ENCODE assay signal across 10 cellular contexts in the genomic region with DNA sequence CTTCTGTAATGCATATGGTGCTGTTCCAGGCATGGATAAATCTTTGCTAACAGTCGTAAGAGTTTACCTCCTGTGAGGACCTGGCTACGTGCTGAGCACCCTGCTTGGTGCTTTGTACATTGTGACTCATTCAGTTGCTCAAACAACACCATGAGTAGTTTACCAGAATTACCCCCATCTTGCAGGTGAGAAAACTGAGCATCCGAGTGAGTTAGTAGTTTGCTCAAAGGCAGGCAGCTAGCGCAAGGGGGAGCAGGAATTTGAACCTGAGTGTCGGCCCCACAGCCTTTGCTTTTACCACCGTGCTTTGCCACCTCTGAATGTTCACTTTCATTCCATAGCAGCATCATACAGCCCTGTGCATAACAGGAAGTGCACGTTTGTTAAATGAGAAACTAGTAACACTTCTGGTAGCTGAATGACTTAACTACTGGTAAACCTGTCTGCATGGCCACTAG.
DNase-seq lines count a peak whose midpoint lies in the region; ATAC-seq and TF ChIP-seq lines count a peak whose summit lies in the region.
"Had no signal": no experiment of that assay in that cellular context is flagged by ENCODE, and none has a peak within 500 bp of the region (broad histone marks: within the 10 kb centered on the region; RNA-seq: fewer than 3 reads in every experiment).

No MANE protein-coding gene starts in this region.

- TF ChIP-seq CTCF in lower lobe of right lung (IDR thresholded peaks at IDR 0.05): no peak

- no peak overlapping the region for H3K27ac ChIP-seq in substantia nigra (ENCODE audit: low read depth, low read length, poor library complexity, severe bottlenecking)
- H3K27ac ChIP-seq in lower lobe of right lung: no peak overlapping the region
- H3K27ac ChIP-seq: parathyroid adenoma, upper lobe of left lung had no signal

- H3K4me3 ChIP-seq in lower lobe of right lung: no peak overlapping the region
- H3K4me3 ChIP-seq: upper lobe of left lung had no signal

- DNase-seq in activated CD4-positive, alpha-beta T cell treated with anti-CD3 and anti-CD28 coated beads, Interleukin-2, amount 50 U/mL, for 4 hours: peak; percentile 1
- DNase-seq in stimulated activated CD4-positive, alpha-beta T cell treated with anti-CD3 and anti-CD28 coated beads, Interleukin-15, amount 100 ng/mL, for 24 hours: peak; percentile 37
- DNase-seq in substantia nigra (lab: John Stamatoyannopoulos, UW): no peak
- no peak for DNase-seq in lower lobe of right lung
- DNase-seq in HuH-7 (ENCODE audit: low spot score): no peak
- DNase-seq in posterior cingulate gyrus: no peak
- DNase-seq: upper lobe of left lung had no signal

- peak; percentile 97 for ATAC-seq in GM19025 (IDR thresholded peaks at IDR 0.05; ENCODE audit: low read depth, unreplicated experiment)
- ATAC-seq in HG02763 (IDR thresholded peaks at IDR 0.05; ENCODE audit: unreplicated experiment): peak; percentile 70
- ATAC-seq in lower lobe of right lung: no peak

- intact Hi-C loops in lower lobe of right lung (cut with DNase I): no loop called here
- intact Hi-C loops in posterior cingulate gyrus (cut with DNase I): no loop called here

- no peaks in the 10 kb centered on the region for H3K36me3 ChIP-seq in lower lobe of right lung
- H3K36me3 ChIP-seq: upper lobe of left lung had no signal

- no peaks in the 10 kb centered on the region for H3K4me1 ChIP-seq in lower lobe of right lung
- H3K4me1 ChIP-seq: parathyroid adenoma, upper lobe of left lung had no signal

- no peaks in the 10 kb centered on the region for H3K9me3 ChIP-seq in lower lobe of right lung
- H3K9me3 ChIP-seq: upper lobe of left lung had no signal

- no peaks in the 10 kb centered on the region for H3K27me3 ChIP-seq in lower lobe of right lung (ENCODE audit: low read depth)
- H3K27me3 ChIP-seq: upper lobe of left lung had no signal

Comparison
In these comparisons a context has a peak if more than half of its experiments do, and no peak if none do; other contexts are left out.
1. ATAC-seq: peak in GM19025 (single experiment) and HG02763 (single experiment); none in lower lobe of right lung (0 of 2).
2. DNase-seq: peak in activated CD4-positive, alpha-beta T cell treated with anti-CD3 and anti-CD28 coated beads, Interleukin-2, amount 50 U/mL, for 4 hours (2 of 2) and stimulated activated CD4-positive, alpha-beta T cell treated with anti-CD3 and anti-CD28 coated beads, Interleukin-15, amount 100 ng/mL, for 24 hours (single experiment); none in substantia nigra (0 of 49), lower lobe of right lung (single experiment), HuH-7 (single experiment) and posterior cingulate gyrus (0 of 10).